Comparison of ENCODE assay signal across 8 cellular contexts in the genomic region with DNA sequence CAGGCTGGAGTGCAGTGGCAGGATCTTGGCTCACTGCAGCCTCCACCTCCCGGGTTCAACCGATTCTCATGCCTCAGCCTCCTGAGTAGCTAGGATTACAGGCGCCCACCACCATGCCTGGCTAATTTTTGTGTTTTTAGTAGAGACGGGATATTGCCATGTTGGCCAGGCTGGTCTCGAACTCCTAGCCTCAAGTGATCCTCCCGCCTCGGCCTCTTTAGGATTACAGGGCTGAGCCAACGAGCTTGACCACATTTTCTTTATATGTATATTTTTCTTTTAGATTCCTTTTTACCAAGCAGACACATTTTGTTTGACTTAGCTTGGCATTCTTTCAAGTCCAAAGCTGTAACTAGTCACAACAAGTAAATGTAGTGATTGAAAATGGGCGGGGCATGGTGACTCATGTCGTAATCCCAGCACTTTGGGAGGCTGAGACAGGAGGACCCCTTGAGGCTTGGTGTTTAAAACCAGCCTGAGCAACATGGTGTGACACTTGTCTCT. TPM values are rescaled to one million over a fixed set of nuclear protein-coding genes. Genes with fewer than 3 reads are reported as not detected.
DNase-seq lines count a peak whose midpoint lies in the region; ATAC-seq, FAIRE-seq and TF ChIP-seq lines count a peak whose summit lies in the region.
"Not testable (repeated sequence)": the region's sequence is repeated elsewhere in the genome, so short reads cannot be mapped to it uniquely, and the experiment has no call there.

No MANE protein-coding gene starts in this region.

- not testable (repeated sequence) for TF ChIP-seq POLR2A in H1 (IDR thresholded peaks at IDR 0.05; ENCODE audit: control extremely low read depth in 1 of 2, low read depth in 2 of 2, low read length in 2 of 2)

- H3K27me3 ChIP-seq in BJ (ENCODE audit: control insufficient read depth, insufficient read depth, low read length); H9 (ENCODE audit: insufficient read depth, low read length); H1 (replicated peaks in 1 of 4; ENCODE audit: control insufficient read depth in 3 of 4, extremely low read depth in 1 of 4, insufficient read depth in 3 of 4, low read length in 3 of 4): not testable (repeated sequence)

- not testable (repeated sequence) for H3K18ac ChIP-seq in H9 (ENCODE audit: insufficient read length, low read depth, low read length); H1 (ENCODE audit: extremely low read depth, low read length)

- WGBS in H9 (ENCODE audit: extremely low coverage, insufficient read length, low lambda C conversion rate): no CpG with 5 or more reads among the region's 10 CpGs
- 93% methylated on average over 9 of the region's 10 CpGs; no CpG with 5 or more reads in 1 of the 2 experiments for WGBS in H1 (ENCODE audit: extremely low coverage in 1 of 2, insufficient coverage in 1 of 2, insufficient read length in 1 of 2, insufficient replicate concordance in 2 of 2, low coverage in 1 of 2, low lambda C conversion rate in 2 of 2, missing lambda C conversion rate in 1 of 2), 2 experiments

- not testable (repeated sequence) for H3K79me2 ChIP-seq in H9 (ENCODE audit: insufficient read depth, low read length)
- H3K79me2 ChIP-seq in H1 (ENCODE audit: control insufficient read depth in 1 of 2, insufficient read depth in 2 of 2, low read length in 2 of 2): peaks cover 5 to 24% of the 10 kb centered on the region in 2 experiments

- not testable (repeated sequence) for H2BK12ac ChIP-seq in H9 (ENCODE audit: insufficient read length, low read depth, low read length); H1 (ENCODE audit: low read depth, low read length)

- H3K9me3 ChIP-seq in H9 (ENCODE audit: control insufficient read depth, low read depth, low read length); H1 (ENCODE audit: insufficient read depth in 2 of 2, low read depth in 1 of 2, low read length in 1 of 2): not testable (repeated sequence)

- not testable (repeated sequence) for H2AFZ ChIP-seq in H9 (ENCODE audit: low read length); H1 (ENCODE audit: low read length)

- H3K23ac ChIP-seq in H9 (ENCODE audit: insufficient read length, low read depth, low read length); H1 (ENCODE audit: insufficient read length): not testable (repeated sequence)

- not testable (repeated sequence) for H3K27ac Mint-ChIP-seq in H9

- not testable (repeated sequence) for H3K4me2 ChIP-seq in H9 (ENCODE audit: insufficient read depth, insufficient read length, low read length); H1 (ENCODE audit: insufficient read depth in 1 of 2, low read depth in 2 of 2, low read length in 2 of 2)

- not testable (repeated sequence) for H3K23me2 ChIP-seq in H9 (ENCODE audit: insufficient read length, low read depth, low read length, poor library complexity, severe bottlenecking); H1 (ENCODE audit: low read depth, low read length)

- H4K5ac ChIP-seq in H9 (ENCODE audit: insufficient read length, low read depth, low read length); H1 (ENCODE audit: insufficient read length, low read depth, low read length): not testable (repeated sequence)

- H3K79me1 ChIP-seq in H9 (ENCODE audit: insufficient read depth, low read depth, low read length, poor library complexity, severe bottlenecking); H1 (ENCODE audit: low read depth, low read length): not testable (repeated sequence)

- not testable (repeated sequence) for H3K9me3 Mint-ChIP-seq in H9; activated T-cell treated with anti-CD3 and anti-CD28 coated beads, Interleukin-2, amount 50 U/mL, for 4 hours

- not testable (repeated sequence) for H2BK120ac ChIP-seq in H9 (ENCODE audit: low read depth, low read length, poor library complexity, severe bottlenecking); H1 (replicated peaks; ENCODE audit: low read depth, low read length)

- peaks cover 15 to 16% of the 10 kb centered on the region in 2 experiments for H3K4me1 Mint-ChIP-seq in H9
- H3K4me1 Mint-ChIP-seq in activated T-cell treated with anti-CD3 and anti-CD28 coated beads, Interleukin-2, amount 50 U/mL, for 4 hours (ENCODE audit: low read depth): peaks cover 40% of the 10 kb centered on the region

- not testable (repeated sequence) for H4K20me1 ChIP-seq in H9 (ENCODE audit: control insufficient read depth, insufficient read depth, insufficient read length); H1 (replicated peaks in 1 of 2; ENCODE audit: control insufficient read depth in 1 of 2, insufficient read depth in 2 of 2, low read length in 2 of 2)

- not testable (repeated sequence) for H3K36me3 ChIP-seq in BJ (ENCODE audit: control insufficient read depth, insufficient read depth, low read length); H1 (ENCODE audit: control insufficient read depth in 2 of 4, insufficient read depth in 4 of 4, low read length in 3 of 4)

- H2AK5ac ChIP-seq in H9 (ENCODE audit: insufficient read length, low read length); H1 (ENCODE audit: low read depth, low read length): not testable (repeated sequence)

- H3K9ac ChIP-seq in H9 (ENCODE audit: extremely low read depth, insufficient read length, low read length); H1 (replicated peaks in 1 of 4; ENCODE audit: extremely low read depth in 1 of 4, low read depth in 3 of 4, low read length in 3 of 4): not testable (repeated sequence)

- not testable (repeated sequence) for H3K14ac ChIP-seq in H9 (ENCODE audit: insufficient read depth, low read length); H1 (ENCODE audit: insufficient read length)

- not testable (repeated sequence) for H2BK20ac ChIP-seq in H9 (ENCODE audit: low read depth, low read length, poor library complexity, severe bottlenecking); H1 (ENCODE audit: low read length)

- H3K27ac ChIP-seq in H9 (ENCODE audit: insufficient read length, low read depth, low read length); H1 (ENCODE audit: low read depth, low read length): not testable (repeated sequence)
- peak overlapping the region; percentile 98 for H3K27ac ChIP-seq in RWPE1

- not testable (repeated sequence) for H3K56ac ChIP-seq in H9 (ENCODE audit: insufficient read length, low read depth, low read length); H1 (replicated peaks; ENCODE audit: insufficient read length, low read depth, low read length)

- not testable (repeated sequence) for H3K36me3 Mint-ChIP-seq in H9 (ENCODE audit: insufficient read depth in 1 of 3, low read depth in 3 of 3); activated T-cell treated with anti-CD3 and anti-CD28 coated beads, Interleukin-2, amount 50 U/mL, for 4 hours (ENCODE audit: insufficient read depth)

- not testable (repeated sequence) for H3K27me3 Mint-ChIP-seq in H9 (ENCODE audit: low read depth); activated T-cell treated with anti-CD3 and anti-CD28 coated beads, Interleukin-2, amount 50 U/mL, for 4 hours (ENCODE audit: low read depth)

- H3K4ac ChIP-seq in H9 (ENCODE audit: low read depth, low read length); H1 (replicated peaks; ENCODE audit: insufficient read length, low read depth, low read length): not testable (repeated sequence)

- H2BK5ac ChIP-seq in H9 (ENCODE audit: insufficient read length, low read length); H1 (ENCODE audit: low read depth, low read length): not testable (repeated sequence)

- CTCF ChIA-PET in BJ (lab: Yijun Ruan, JAX) (interaction anchor here (1.3 kb wide), 1 partner anchor 10 kb away, joined by 3 read pairs; no protein-coding TSS in a partner anchor), H1 (lab: Charles Lee; ENCODE audit: partially characterized antibody) (interaction anchor here (1.6 kb wide), 1 partner anchor 37 kb away, joined by 3 read pairs; no protein-coding TSS in a partner anchor)
- CTCF ChIA-PET in RWPE1 (lab: Yijun Ruan, JAX): not testable (repeated sequence)

- H3K4me3 ChIP-seq in BJ (ENCODE audit: low read depth, low read length); H1 (ENCODE audit: extremely low read depth in 1 of 4, insufficient read depth in 2 of 4, low read depth in 3 of 4, low read length in 4 of 4): not testable (repeated sequence)

- H4K91ac ChIP-seq in H9 (ENCODE audit: insufficient read length, low read depth, low read length); H1 (replicated peaks; ENCODE audit: insufficient read length, low read length): not testable (repeated sequence)

- not testable (repeated sequence) for H2BK15ac ChIP-seq in H9 (ENCODE audit: low read depth, low read length); H1 (ENCODE audit: low read length)

- TF ChIP-seq EP300 in H1 (IDR thresholded peaks at IDR 0.05; ENCODE audit: borderline replicate concordance in 1 of 2, low read depth in 2 of 2, low read length in 2 of 2): not testable (repeated sequence)

- not testable (repeated sequence) for H3T11ph ChIP-seq in H9 (ENCODE audit: low read length)

- not testable (repeated sequence) for TF ChIP-seq RAD21 in H1 (IDR thresholded peaks at IDR 0.05 in 1 of 2, conservative IDR thresholded peaks at IDR 0.05 in 1 of 2; ENCODE audit: low read depth in 2 of 2, low read length in 2 of 2)

- H3K4me1 ChIP-seq in H9 (ENCODE audit: insufficient read depth, low read length): not testable (repeated sequence)
- H3K4me1 ChIP-seq in H1 (replicated peaks in 1 of 4; ENCODE audit: control insufficient read depth in 3 of 4, insufficient read depth in 4 of 4, low read length in 3 of 4): peaks cover 0 to 12% (median 3%) of the 10 kb centered on the region in 4 experiments; a peak in 3 of 7 replicates

- not testable (repeated sequence) for ATAC-seq in activated T-cell treated with anti-CD3 and anti-CD28 coated beads, Interleukin-2, amount 50 U/mL, for 4 hours

- FAIRE-seq in H1 (lab: Jason Lieb, UNC): not testable (repeated sequence)

- peak; percentile 50 for DNase-seq in BJ (ENCODE audit: low read depth)
- DNase-seq in H9: peak; percentile 39
- DNase-seq in NCI-H1436 (lab: John Stamatoyannopoulos, UW): peak; percentile 2
- peak; percentile 54 for DNase-seq in RWPE1 (ENCODE audit: low spot score)
- DNase-seq in activated T-cell treated with anti-CD3 and anti-CD28 coated beads, Interleukin-2, amount 50 U/mL, for 4 hours: peak; percentile 11
- DNase-seq in H1 (ENCODE audit: low read depth in 1 of 2, low spot score in 2 of 2): not testable (repeated sequence)
- peak; percentile 11 for DNase-seq in kidney glomerular epithelial cell (lab: John Stamatoyannopoulos, UW)
- peak; percentile 60 for DNase-seq in stimulated activated CD8-positive, alpha-beta memory T cell treated with anti-CD3 and anti-CD28 coated beads, Interleukin-4, amount 100 ng/mL, for 48 hours

- H3K4me3 Mint-ChIP-seq in H9; activated T-cell treated with anti-CD3 and anti-CD28 coated beads, Interleukin-2, amount 50 U/mL, for 4 hours: not testable (repeated sequence)

- POLR2A ChIA-PET in BJ (lab: Charles Lee); RWPE1 (lab: Yijun Ruan, JAX; ENCODE audit: low non-redundant PET); H1 (lab: Charles Lee; ENCODE audit: partially characterized antibody): not testable (repeated sequence)

- TF ChIP-seq CTCF in BJ (IDR thresholded peaks at IDR 0.05; ENCODE audit: insufficient read depth, low read depth, low read length); H9 (conservative IDR thresholded peaks at IDR 0.05); RWPE1 (conservative IDR thresholded peaks at IDR 0.05; ENCODE audit: low read depth); H1 (IDR thresholded peaks at IDR 0.05; ENCODE audit: control extremely low read depth in 1 of 3, insufficient read depth in 1 of 3, low read depth in 1 of 3, low read length in 3 of 3): not testable (repeated sequence)

- H4K8ac ChIP-seq in H9 (replicated peaks; ENCODE audit: insufficient read length, low read depth, low read length); H1 (ENCODE audit: extremely low read depth, insufficient read depth, low read length): not testable (repeated sequence)

RNA-seq across cellular contexts. Expression of a gene that starts 2.1 kb away (rescaled TPM):
- polyA plus RNA-seq in BJ (2011; rRNA removed) (22.5 and 25.2 TPM in 2 replicates), H1 (2011; rRNA removed) (5.0 and 5.6 TPM in 2 replicates)
- polyA minus RNA-seq in BJ (2011; rRNA and poly(A)+ RNA removed): 23.0 and 33.3 TPM in 2 replicates
- 22.3 and 23.3 TPM in 2 replicates for total RNA-seq in H9 (2021)
- total RNA-seq in activated T-cell treated with anti-CD3 and anti-CD28 coated beads, Interleukin-2, amount 50 U/mL, for 4 hours: 10 to 100 TPM; 24.3 to 35.0 (median 34.1) TPM
- total RNA-seq in H1 (2021; fragmentation: NEBNext Ultra II Directional; extraction: Animal tissue kit (Norgen Biotek cat#: 25700)): 25.8 and 31.4 TPM in 2 replicates
- 5.2 TPM for polyA plus RNA-seq in H1 (2011; cell fraction: cytosol; rRNA removed)
- polyA plus RNA-seq in H1 (2011; cell fraction: nucleus; rRNA removed): 18.5 TPM
- polyA plus RNA-seq in H1 (2012, experiment 1 of 2): 7.1 to 10.5 TPM (median 8.5 TPM) in 4 replicates
- polyA plus RNA-seq in H1 (2012, experiment 2 of 2): 0.52 TPM
- 8.6 TPM for polyA plus RNA-seq in H1 (2013, experiment 1 of 2)
- polyA plus RNA-seq in H1 (2013, experiment 2 of 2): 8.5 TPM
- 17.0 and 23.5 TPM in 2 replicates for polyA minus RNA-seq in H1 (2011; rRNA and poly(A)+ RNA removed)
- polyA minus RNA-seq in H1 (2011; cell fraction: cytosol; rRNA and poly(A)+ RNA removed): 7.2 TPM
- 32.6 TPM for polyA minus RNA-seq in H1 (2011; cell fraction: nucleus; rRNA and poly(A)+ RNA removed)

RNA-seq across cellular contexts. Expression of a gene that starts 5.0 kb away (rescaled TPM):
- polyA plus RNA-seq in BJ (2011; rRNA removed): 22.9 and 25.6 TPM in 2 replicates
- 19.9 and 25.3 TPM in 2 replicates for polyA minus RNA-seq in BJ (2011; rRNA and poly(A)+ RNA removed)
- 45.9 and 49.6 TPM in 2 replicates for total RNA-seq in H9 (2021)
- total RNA-seq in activated T-cell treated with anti-CD3 and anti-CD28 coated beads, Interleukin-2, amount 50 U/mL, for 4 hours: 10 to 100 TPM; 60.4 to 69.0 (median 60.5) TPM
- total RNA-seq in H1 (2021; fragmentation: NEBNext Ultra II Directional; extraction: Animal tissue kit (Norgen Biotek cat#: 25700)): 41.3 and 43.5 TPM in 2 replicates
- 13.3 and 15.0 TPM in 2 replicates for polyA plus RNA-seq in H1 (2011; rRNA removed)
- 14.3 TPM for polyA plus RNA-seq in H1 (2011; cell fraction: cytosol; rRNA removed)
- polyA plus RNA-seq in H1 (2011; cell fraction: nucleus; rRNA removed): 11.1 TPM
- 19.7 to 21.0 TPM (median 20.5 TPM) in 4 replicates for polyA plus RNA-seq in H1 (2012, experiment 1 of 2)
- 12.2 TPM for polyA plus RNA-seq in H1 (2012, experiment 2 of 2)
- 16.8 TPM for polyA plus RNA-seq in H1 (2013, experiment 1 of 2)
- 15.5 TPM for polyA plus RNA-seq in H1 (2013, experiment 2 of 2)
- polyA minus RNA-seq in H1 (2011; rRNA and poly(A)+ RNA removed): 10.4 and 14.4 TPM in 2 replicates
- polyA minus RNA-seq in H1 (2011; cell fraction: cytosol; rRNA and poly(A)+ RNA removed): 18.9 TPM
- polyA minus RNA-seq in H1 (2011; cell fraction: nucleus; rRNA and poly(A)+ RNA removed): 14.2 TPM
